Comparison of ENCODE assay signal across 8 cellular contexts in genomic region chr2:241508510-241509407, GRCh38. TPM values are rescaled to one million over a fixed set of nuclear protein-coding genes. Genes with fewer than 3 reads are reported as not detected.
DNase-seq lines count a peak whose midpoint lies in the region; ATAC-seq and TF ChIP-seq lines count a peak whose summit lies in the region.

TSS of gene STK25 (minus strand) at chr2:241508584. CDS start at chr2:241508035, 549 bp downstream.

- H3K27ac Mint-ChIP-seq in T-helper 1 cell treated with Interleukin-12 subunit alpha and Interleukin-12 subunit beta and Interleukin-4 antibody, amounts not matched to agents 30 μg/mL and 1 μg/mL, for 36 hours = peak within 1 kb of the TSS; percentile 69

- no peaks in the 10 kb centered on the region for H3K27me3 ChIP-seq in left ventricle myocardium inferior (ENCODE audit: low read depth)
- no peaks in the 10 kb centered on the region for H3K27me3 ChIP-seq in prostate gland (replicated peaks; ENCODE audit: insufficient read depth)

- intact Hi-C loops in left ventricle myocardium inferior (cut with micrococcal nuclease) = no loop called here
- intact Hi-C loops in prostate gland (cut with DNase I) = loop anchor here (5.0 to 10.0 kb wide), 2 partner anchors 154 to 191 kb away; partner anchors contain the start of genes FARP2, HDLBP and SEPTIN2

- TF ChIP-seq CTCF in GM13977 (IDR thresholded peaks at IDR 0.05; ENCODE audit: extremely low read depth, insufficient read depth, missing control alignments) (no peak), left ventricle myocardium inferior (IDR thresholded peaks at IDR 0.05; ENCODE audit: borderline replicate concordance) (no peak), prostate gland (IDR thresholded peaks at IDR 0.05) (peak in 2 of 4 experiments; percentile 3 to 7)

- peak; percentile 86 for ATAC-seq in HG02884 (IDR thresholded peaks at IDR 0.05; ENCODE audit: unreplicated experiment)

- H3K4me3 ChIP-seq in left ventricle myocardium inferior = peak within 1 kb of the TSS; percentile 96
- H3K4me3 ChIP-seq in prostate gland = peak within 1 kb of the TSS; percentile 96
- H3K4me3 ChIP-seq in urinary bladder (ENCODE audit: low read depth, low read length) = peak within 1 kb of the TSS; percentile 95

- H3K36me3 Mint-ChIP-seq in T-helper 1 cell treated with Interleukin-12 subunit alpha and Interleukin-12 subunit beta and Interleukin-4 antibody, amounts not matched to agents 30 μg/mL and 1 μg/mL, for 36 hours (ENCODE audit: low read depth) = no peaks in the 10 kb centered on the region

- TF ChIP-seq POLR2A in prostate gland (IDR thresholded peaks at IDR 0.05) = peak; percentile 78

- peaks cover 10% of the 10 kb centered on the region for H3K27me3 Mint-ChIP-seq in T-helper 1 cell treated with Interleukin-12 subunit alpha and Interleukin-12 subunit beta and Interleukin-4 antibody, amounts not matched to agents 30 μg/mL and 1 μg/mL, for 36 hours (ENCODE audit: low read depth)

- H3K9me3 ChIP-seq in left ventricle myocardium inferior (replicated peaks) (no peaks in the 10 kb centered on the region), prostate gland (no peaks in the 10 kb centered on the region)

- H3K36me3 ChIP-seq in left ventricle myocardium inferior (no peaks in the 10 kb centered on the region), prostate gland (no peaks in the 10 kb centered on the region), urinary bladder (ENCODE audit: insufficient read depth) (no peaks in the 10 kb centered on the region)

- no peaks in the 10 kb centered on the region for H3K9me3 Mint-ChIP-seq in T-helper 1 cell treated with Interleukin-12 subunit alpha and Interleukin-12 subunit beta and Interleukin-4 antibody, amounts not matched to agents 30 μg/mL and 1 μg/mL, for 36 hours

- WGBS in prostate gland = 0% methylated on average over 14 of the region's 102 CpGs
- WGBS in urinary bladder = 3% methylated on average over 102 of the region's 102 CpGs

- in situ Hi-C loops in GM13977 (cut with MboI; ENCODE audit: low pct_unique_long_range_greater_than_20kb, low sequenced_read_pairs, unreplicated experiment) = no loop called here

- peaks cover 10% of the 10 kb centered on the region for H3K4me1 Mint-ChIP-seq in T-helper 1 cell treated with Interleukin-12 subunit alpha and Interleukin-12 subunit beta and Interleukin-4 antibody, amounts not matched to agents 30 μg/mL and 1 μg/mL, for 36 hours (ENCODE audit: low read depth)

- peak within 1 kb of the TSS; percentile 80 for H3K4me3 Mint-ChIP-seq in T-helper 1 cell treated with Interleukin-12 subunit alpha and Interleukin-12 subunit beta and Interleukin-4 antibody, amounts not matched to agents 30 μg/mL and 1 μg/mL, for 36 hours

- peak; percentile 100 for DNase-seq in GM13977 (ENCODE audit: low spot score)
- peak; percentile 96 for DNase-seq in NCI-H1694 (lab: John Stamatoyannopoulos, UW)
- DNase-seq in amniotic stem cell (lab: John Stamatoyannopoulos, UW) = peak; percentile 97
- peak; percentile 98 for DNase-seq in left ventricle myocardium inferior
- peak; percentile 97 for DNase-seq in prostate gland (ENCODE audit: low spot score)

- peaks cover 45% of the 10 kb centered on the region for H3K4me1 ChIP-seq in left ventricle myocardium inferior
- H3K4me1 ChIP-seq in prostate gland (replicated peaks) = peaks cover 4% of the 10 kb centered on the region
- no peaks in the 10 kb centered on the region for H3K4me1 ChIP-seq in urinary bladder (ENCODE audit: insufficient read depth)

- H3K27ac ChIP-seq in left ventricle myocardium inferior (replicated peaks) (peak within 1 kb of the TSS; percentile 93), prostate gland (peak within 1 kb of the TSS; percentile 85 to 91), urinary bladder (ENCODE audit: low read depth) (peak within 1 kb of the TSS; percentile 70)

RNA-seq across cellular contexts. Expression of gene STK25, which starts in this region (rescaled TPM):
- total RNA-seq in left ventricle myocardium inferior (89.1 TPM), prostate gland (100 to 1,000 TPM; 169 to 235 TPM), urinary bladder (102 TPM)
- 166 TPM for polyA plus RNA-seq in urinary bladder

Comparison
In these comparisons a context has a peak if more than half of its experiments do, and no peak if none do; other contexts are left out.
1. Peak in every context shown above with its lines: DNase-seq, ATAC-seq, H3K4me3 ChIP-seq and H3K27ac ChIP-seq.